ENCODE assay signal across 8 cellular contexts in genomic region chr7:103347507-103348267, GRCh38. TPM values are rescaled to one million over a fixed set of nuclear protein-coding genes. Genes with fewer than 3 reads are reported as not detected.
DNase-seq lines count a peak whose midpoint lies in the region; ATAC-seq, FAIRE-seq and TF ChIP-seq lines count a peak whose summit lies in the region.

Gene PSMC2, plus strand, starts transcription at chr7:103347643. Its CDS starts 69 bp downstream, at chr7:103347712.

- intact Hi-C loops in esophagus squamous epithelium (cut with DNase I): no loop called here

- H3K4me1 ChIP-seq in DND-41 (ENCODE audit: insufficient read depth, low read length): peaks cover 76% of the 10 kb centered on the region
- H3K4me1 ChIP-seq in GM23248 (ENCODE audit: insufficient read depth): peaks cover 41% of the 10 kb centered on the region
- peaks cover 52% of the 10 kb centered on the region for H3K4me1 ChIP-seq in Karpas-422 (ENCODE audit: low read length)
- H3K4me1 ChIP-seq in esophagus squamous epithelium: peaks cover 16 to 74% (median 37%) of the 10 kb centered on the region in 3 donors

- peak within 1 kb of the TSS; percentile 67 for H3K9ac ChIP-seq in DND-41 (ENCODE audit: low read depth, low read length)
- H3K9ac ChIP-seq in GM23248: peak within 1 kb of the TSS; percentile 98
- H3K9ac ChIP-seq in Karpas-422 (ENCODE audit: low read length): peak within 1 kb of the TSS; percentile 81

- peak within 1 kb of the TSS; percentile 95 to 97 for H3K4me3 Mint-ChIP-seq in activated T-cell treated with anti-CD3 and anti-CD28 coated beads, Interleukin-2, amount 50 U/mL, for 72 hours

- H3K9me2 ChIP-seq in GM23248 (ENCODE audit: insufficient read depth) (no peaks in the 10 kb centered on the region), Karpas-422 (replicated peaks; ENCODE audit: insufficient read depth, low read length) (no peaks in the 10 kb centered on the region)

- H3K27ac Mint-ChIP-seq in activated T-cell treated with anti-CD3 and anti-CD28 coated beads, Interleukin-2, amount 50 U/mL, for 72 hours: peak within 1 kb of the TSS; percentile 96

- no peaks in the 10 kb centered on the region for H3K9me3 Mint-ChIP-seq in activated T-cell treated with anti-CD3 and anti-CD28 coated beads, Interleukin-2, amount 50 U/mL, for 72 hours

- H3K4me2 ChIP-seq in DND-41 (ENCODE audit: insufficient read depth, low read length): peak within 1 kb of the TSS; percentile 89
- H3K4me2 ChIP-seq in GM23248 (ENCODE audit: unreplicated experiment): peak within 1 kb of the TSS; percentile 95
- peak within 1 kb of the TSS; percentile 83 for H3K4me2 ChIP-seq in Karpas-422 (ENCODE audit: low read depth, low read length, poor library complexity, severe bottlenecking)

- H3F3A ChIP-seq in GM23248 (ENCODE audit: insufficient read depth): peaks cover 14% of the 10 kb centered on the region; the same call in 1 of the 2 replicates

- TF ChIP-seq CTCF in DND-41 (IDR thresholded peaks at IDR 0.05; ENCODE audit: borderline replicate concordance, extremely low read depth, low read length, poor library complexity, severe bottlenecking) (no peak), esophagus squamous epithelium (IDR thresholded peaks at IDR 0.05) (peak in 1 of 6 experiments; percentile 27)

- peak; percentile 76 for ATAC-seq in DND-41 (ENCODE audit: insufficient read depth, low read depth)
- peak; percentile 73 to 77 for ATAC-seq in activated T-cell treated with anti-CD3 and anti-CD28 coated beads, Interleukin-2, amount 50 U/mL, for 72 hours (replicated peaks in 1 of 2)

- H3K27me3 ChIP-seq in DND-41 (ENCODE audit: insufficient read depth, low read length, poor library complexity) (no peaks in the 10 kb centered on the region), GM23248 (replicated peaks; ENCODE audit: insufficient read depth) (no peaks in the 10 kb centered on the region), Karpas-422 (ENCODE audit: low read length) (no peaks in the 10 kb centered on the region), esophagus squamous epithelium (no peaks in the 10 kb centered on the region)

- 1 to 2% methylated on average over 25 of the region's 25 CpGs for WGBS in GM23248 (ENCODE audit: low coverage in 1 of 2, low lambda C conversion rate in 2 of 2, missing lambda C conversion rate in 2 of 2), 2 experiments
- WGBS in esophagus squamous epithelium, 2 donors: 1 to 2% methylated on average over 24 to 25 of the region's 25 CpGs

- H3K79me2 ChIP-seq in DND-41 (ENCODE audit: insufficient read depth, low read length) (peaks cover 92% of the 10 kb centered on the region), GM23248 (ENCODE audit: insufficient read depth) (peaks cover 97% of the 10 kb centered on the region), Karpas-422 (ENCODE audit: low read length) (peaks cover 88% of the 10 kb centered on the region)

- peaks cover 11 to 13% of the 10 kb centered on the region in 2 donors for H3K36me3 Mint-ChIP-seq in activated T-cell treated with anti-CD3 and anti-CD28 coated beads, Interleukin-2, amount 50 U/mL, for 72 hours (ENCODE audit: insufficient read depth in 2 of 2)

- H3K9me3 ChIP-seq in DND-41 (ENCODE audit: insufficient read depth, low read length, severe bottlenecking) (no peaks in the 10 kb centered on the region), GM23248 (ENCODE audit: low read depth) (no peaks in the 10 kb centered on the region), Karpas-422 (ENCODE audit: low read length) (no peaks in the 10 kb centered on the region), esophagus squamous epithelium (no peaks in the 10 kb centered on the region)

- H3K36me3 ChIP-seq in DND-41 (ENCODE audit: insufficient read depth, low read length) (peaks cover 32% of the 10 kb centered on the region), GM23248 (ENCODE audit: low read depth) (peaks cover 1% of the 10 kb centered on the region), Karpas-422 (ENCODE audit: insufficient read depth, low read length) (peaks cover 6% of the 10 kb centered on the region; the same call in 1 of the 2 replicates), esophagus squamous epithelium (peaks cover 0 to 5% (median 0%) of the 10 kb centered on the region in 3 donors)

- TF ChIP-seq POLR2A in esophagus squamous epithelium (IDR thresholded peaks at IDR 0.05): peak in 2 of 4 donors; percentile 14 to 38

- H2AFZ ChIP-seq in DND-41 (ENCODE audit: low read depth, low read length): peak within 1 kb of the TSS; percentile 83
- H2AFZ ChIP-seq in GM23248: peak within 1 kb of the TSS; percentile 99
- H2AFZ ChIP-seq in Karpas-422 (ENCODE audit: low read length): peak within 1 kb of the TSS; percentile 58; the same call in 1 of the 2 replicates

- H4K20me1 ChIP-seq in DND-41 (ENCODE audit: insufficient read depth, low read length): peaks cover 42% of the 10 kb centered on the region; the same call in 1 of the 2 replicates
- H4K20me1 ChIP-seq in GM23248 (ENCODE audit: insufficient read depth): 0 out of 2 replicates have a peak, but pooled peaks cover 6% of the 10 kb centered on the region
- H4K20me1 ChIP-seq in Karpas-422 (ENCODE audit: insufficient read depth, low read depth, low read length): no peaks in the 10 kb centered on the region; the same call in 1 of the 2 replicates

- H3K4me1 Mint-ChIP-seq in activated T-cell treated with anti-CD3 and anti-CD28 coated beads, Interleukin-2, amount 50 U/mL, for 72 hours (ENCODE audit: low read depth): peaks cover 70% of the 10 kb centered on the region

- in situ Hi-C loops in GM23248 (cut with MboI): no loop called here

- H3K27me3 Mint-ChIP-seq in activated T-cell treated with anti-CD3 and anti-CD28 coated beads, Interleukin-2, amount 50 U/mL, for 72 hours (ENCODE audit: low read depth): no peaks in the 10 kb centered on the region

- H3K4me3 ChIP-seq in DND-41 (ENCODE audit: low read depth in 1 of 2, low read length in 2 of 2): peak within 1 kb of the TSS; percentile 80 to 84
- H3K4me3 ChIP-seq in GM23248: peak within 1 kb of the TSS; percentile 92
- peak within 1 kb of the TSS; percentile 86 for H3K4me3 ChIP-seq in Karpas-422 (ENCODE audit: low read length)
- H3K4me3 ChIP-seq in esophagus squamous epithelium: peak within 1 kb of the TSS; percentile 58 to 97 (median 86)

- H3K27ac ChIP-seq in DND-41 (ENCODE audit: low read length) (peak within 1 kb of the TSS; percentile 82), GM23248 (peak within 1 kb of the TSS; percentile 88), Karpas-422 (ENCODE audit: low read length) (peak within 1 kb of the TSS; percentile 71), esophagus squamous epithelium (peak within 1 kb of the TSS; percentile 86 to 97 (median 92))

- peak; percentile 90 for DNase-seq in DND-41
- DNase-seq in GM23248: peak; percentile 93
- peak; percentile 96 for DNase-seq in Karpas-422
- DNase-seq in RCC 7860 (ENCODE audit: low spot score): peak; percentile 85
- DNase-seq in activated T-cell treated with anti-CD3 and anti-CD28 coated beads, Interleukin-2, amount 50 U/mL, for 72 hours: peak; percentile 85
- peak; percentile 10 for DNase-seq in esophagus squamous epithelium (lab: John Stamatoyannopoulos, UW)
- peak; percentile 97 for DNase-seq in myocyte (ENCODE audit: low read depth)
- peak; percentile 68 to 75 for DNase-seq in stimulated activated CD8-positive, alpha-beta memory T cell treated with anti-CD3 and anti-CD28 coated beads, Interleukin-7, amount 100 ng/mL, for 4 hours (ENCODE audit: low read depth in 2 of 2)

- peak; percentile 58 for FAIRE-seq in RCC 7860 (lab: Jason Lieb, UNC)

RNA-seq across cellular contexts. Expression of gene PSMC2, which starts in this region (rescaled TPM):
- total RNA-seq in GM23248 (2014; rRNA removed; shearing (Covaris generic)): 118 and 152 TPM in 2 replicates
- 173 and 187 TPM in 2 replicates for polyA plus RNA-seq in GM23248 (2016; fragmentation: Nextera tagmentation; extraction: Ambion mirVana)
- 69.4 and 107 TPM in 2 replicates for total RNA-seq in Karpas-422 (2014; rRNA removed; shearing (Covaris generic); ENCODE audit: low replicate concordance)
- 100 to 1,000 TPM; 132 to 166 TPM for total RNA-seq in activated T-cell treated with anti-CD3 and anti-CD28 coated beads, Interleukin-2, amount 50 U/mL, for 72 hours
- 100 to 1,000 TPM in 3 of 4 donors, 10 to 100 TPM in 1; 65.9 to 128 (median 105) TPM for total RNA-seq in esophagus squamous epithelium
- total RNA-seq in myocyte: 280 and 306 TPM in 2 replicates
- polyA plus RNA-seq in myocyte (2012): 198 TPM

Comparison
In these comparisons a context has a peak if more than half of its experiments do, and no peak if none do; other contexts are left out.
1. Peak in every context shown above with its lines: DNase-seq, ATAC-seq, H3K4me3 ChIP-seq and H3K27ac ChIP-seq.
2. DNase-seq: peak in every context shown above with its lines; median percentile 97 in myocyte; 96 in Karpas-422; 93 in GM23248; 90 in DND-41; 85 in RCC 7860; 85 in activated T-cell treated with anti-CD3 and anti-CD28 coated beads, Interleukin-2, amount 50 U/mL, for 72 hours; 72 in stimulated activated CD8-positive, alpha-beta memory T cell treated with anti-CD3 and anti-CD28 coated beads, Interleukin-7, amount 100 ng/mL, for 4 hours; 10 in esophagus squamous epithelium.